ENCODE assay signal across 12 cellular contexts in genomic region chr7:98249106-98249505, GRCh38. TPM values are rescaled to one million over a fixed set of nuclear protein-coding genes. Genes with fewer than 3 reads are reported as not detected.
DNase-seq lines count a peak whose midpoint lies in the region; ATAC-seq and TF ChIP-seq lines count a peak whose summit lies in the region.
"Had no signal": no experiment of that assay in that cellular context is flagged by ENCODE, and none has a peak within 500 bp of the region (broad histone marks: within the 10 kb centered on the region; RNA-seq: fewer than 3 reads in every experiment).

No MANE protein-coding gene starts in this region.

- 68% methylated on average over 6 of the region's 6 CpGs for WGBS in esophagus muscularis mucosa

- H3K27me3 Mint-ChIP-seq in activated T-cell treated with anti-CD3 and anti-CD28 coated beads, Interleukin-2, amount 50 U/mL, for 24 hours: no peaks in the 10 kb centered on the region
- H3K27me3 Mint-ChIP-seq in stimulated activated naive B cell treated with anti-CD40 and anti-IgM and Interleukin-4, amounts not matched to agents 10 μg/mL and 1 μg/mL and 100 μg/mL, for 72 hours: no peaks in the 10 kb centered on the region

- no peaks in the 10 kb centered on the region for H3K9me3 ChIP-seq in esophagus muscularis mucosa

- TF ChIP-seq POLR2A in esophagus muscularis mucosa (IDR thresholded peaks at IDR 0.05; ENCODE audit: low read depth): no peak

- peaks cover 43 to 57% (median 51%) of the 10 kb centered on the region in 4 donors for H3K4me1 ChIP-seq in esophagus muscularis mucosa

- no peak for TF ChIP-seq CTCF in esophagus muscularis mucosa (IDR thresholded peaks at IDR 0.05)

- H3K4me1 Mint-ChIP-seq in activated T-cell treated with anti-CD3 and anti-CD28 coated beads, Interleukin-2, amount 50 U/mL, for 24 hours (ENCODE audit: low read depth): peaks cover 53% of the 10 kb centered on the region
- H3K4me1 Mint-ChIP-seq in stimulated activated naive B cell treated with anti-CD40 and anti-IgM and Interleukin-4, amounts not matched to agents 10 μg/mL and 1 μg/mL and 100 μg/mL, for 72 hours: peaks cover 26 to 40% of the 10 kb centered on the region in 2 donors

- ATAC-seq in stimulated activated naive B cell treated with anti-CD40 and anti-IgM and Interleukin-4, amounts not matched to agents 10 μg/mL and 1 μg/mL and 100 μg/mL, for 72 hours (replicated peaks): no peak
- ATAC-seq in GM21423 (IDR thresholded peaks at IDR 0.05; ENCODE audit: unreplicated experiment): no peak
- ATAC-seq: left colon had no signal

- no peak for DNase-seq in activated T-cell treated with anti-CD3 and anti-CD28 coated beads, Interleukin-2, amount 50 U/mL, for 24 hours
- no peak for DNase-seq in activated T-cell treated with anti-CD3 and anti-CD28 coated beads, Interleukin-2, amount 50 U/mL, for 48 hours
- DNase-seq in esophagus muscularis mucosa (ENCODE audit: extremely low spot score) (no peak), GF-D8 (lab: John Stamatoyannopoulos, UW) (no peak)
- no peak for DNase-seq in stimulated activated naive B cell treated with anti-CD40 and anti-IgM and Interleukin-4, amounts not matched to agents 10 μg/mL and 1 μg/mL and 100 μg/mL, for 72 hours
- no peak for DNase-seq in stimulated activated CD4-positive, alpha-beta T cell treated with anti-CD3 and anti-CD28 coated beads, Interleukin-2, amount 100 ng/mL, for 24 hours
- DNase-seq: left colon, NCI-H510A treated with DMSO at 0.1 percent for 48 hours had no signal

- no peak for TF ChIP-seq EP300 in esophagus muscularis mucosa (IDR thresholded peaks at IDR 0.05)

- H3K9me3 Mint-ChIP-seq in activated T-cell treated with anti-CD3 and anti-CD28 coated beads, Interleukin-2, amount 50 U/mL, for 24 hours: no peaks in the 10 kb centered on the region
- no peaks in the 10 kb centered on the region for H3K9me3 Mint-ChIP-seq in stimulated activated naive B cell treated with anti-CD40 and anti-IgM and Interleukin-4, amounts not matched to agents 10 μg/mL and 1 μg/mL and 100 μg/mL, for 72 hours

- H3K36me3 ChIP-seq in esophagus muscularis mucosa: peaks cover 0 to 27% (median 11%) of the 10 kb centered on the region in 4 donors

- intact Hi-C loops in esophagus muscularis mucosa (cut with DNase I): loop anchor here (5.0 kb wide), 1 partner anchor 33 kb away; the partner anchor contains the start of gene BRI3

- no peaks in the 10 kb centered on the region for H3K27me3 ChIP-seq in esophagus muscularis mucosa

- H3K4me3 Mint-ChIP-seq in activated T-cell treated with anti-CD3 and anti-CD28 coated beads, Interleukin-2, amount 50 U/mL, for 24 hours: peak overlapping the region; percentile 49
- peak overlapping the region in 1 of 2 donors; percentile 32 for H3K4me3 Mint-ChIP-seq in stimulated activated naive B cell treated with anti-CD40 and anti-IgM and Interleukin-4, amounts not matched to agents 10 μg/mL and 1 μg/mL and 100 μg/mL, for 72 hours

- H3K36me3 Mint-ChIP-seq in activated T-cell treated with anti-CD3 and anti-CD28 coated beads, Interleukin-2, amount 50 U/mL, for 24 hours (ENCODE audit: low read depth): peaks cover 55% of the 10 kb centered on the region
- H3K36me3 Mint-ChIP-seq in stimulated activated naive B cell treated with anti-CD40 and anti-IgM and Interleukin-4, amounts not matched to agents 10 μg/mL and 1 μg/mL and 100 μg/mL, for 72 hours: peaks cover 10 to 25% of the 10 kb centered on the region in 2 donors

- H3K27ac Mint-ChIP-seq in activated T-cell treated with anti-CD3 and anti-CD28 coated beads, Interleukin-2, amount 50 U/mL, for 24 hours: peak overlapping the region; percentile 97
- H3K27ac Mint-ChIP-seq in stimulated activated naive B cell treated with anti-CD40 and anti-IgM and Interleukin-4, amounts not matched to agents 10 μg/mL and 1 μg/mL and 100 μg/mL, for 72 hours: peak overlapping the region; percentile 59

- peak overlapping the region in 3 of 4 donors; percentile 14 to 91 (median 49) for H3K27ac ChIP-seq in esophagus muscularis mucosa (replicated peaks in 1 of 4)

- H3K4me3 ChIP-seq in esophagus muscularis mucosa: no peak overlapping the region

TF ChIP-seq in PFSK-1, 5 proteins besides CTCF, POLR2A, EP300 and RAD21:
- TF ChIP-seq TAF1 (IDR thresholded peaks at IDR 0.05; ENCODE audit: borderline replicate concordance, insufficient read depth, low read length): no peak
- TF ChIP-seq POLR2AphosphoS5 (IDR thresholded peaks at IDR 0.05; ENCODE audit: low read depth, low read length): peak; percentile 37; the same call in 1 of the 2 replicates

RNA-seq across cellular contexts. Expression of gene TECPR1, which starts 2.9 kb away (rescaled TPM):
- 24.5 TPM for polyA plus RNA-seq in PFSK-1 (2012; ENCODE audit: insufficient read length, low read depth)
- total RNA-seq in esophagus muscularis mucosa: 10 to 100 TPM; 16.1 to 32.4 (median 22.5) TPM

RNA-seq across cellular contexts. Expression of gene BRI3, which starts 32.4 kb away (rescaled TPM):
- polyA plus RNA-seq in PFSK-1 (2012; ENCODE audit: insufficient read length, low read depth): 441 TPM
- 10 to 100 TPM; 34.5 to 74.7 (median 55.3) TPM for total RNA-seq in esophagus muscularis mucosa

RNA-seq across cellular contexts. Expression of gene BHLHA15, which starts 37.9 kb away (rescaled TPM):
- polyA plus RNA-seq in PFSK-1 (2012; ENCODE audit: insufficient read length, low read depth): 0.94 TPM
- total RNA-seq in esophagus muscularis mucosa: not detected
- total RNA-seq: skeletal muscle tissue had no signal
- polyA plus RNA-seq: fibroblast of lung had no signal
